Comparison of ENCODE assay signal across 14 cellular contexts in genomic region chr5:180460834-180461233, GRCh38. TPM values are rescaled to one million over a fixed set of nuclear protein-coding genes. Genes with fewer than 3 reads are reported as not detected.
DNase-seq lines count a peak whose midpoint lies in the region; ATAC-seq, FAIRE-seq and TF ChIP-seq lines count a peak whose summit lies in the region.
"Had no signal": no experiment of that assay in that cellular context is flagged by ENCODE, and none has a peak within 500 bp of the region (broad histone marks: within the 10 kb centered on the region; RNA-seq: fewer than 3 reads in every experiment).

No MANE protein-coding gene starts in this region.

- H3K79me1 ChIP-seq in trophoblast cell (ENCODE audit: low read length), result no peaks in the 10 kb centered on the region

- H3K9me3 ChIP-seq in K562 (replicated peaks; ENCODE audit: control insufficient read depth, insufficient read depth, low read depth, low read length), result no peaks in the 10 kb centered on the region
- H3K9me3 ChIP-seq in HepG2 (ENCODE audit: low read length), result no peaks in the 10 kb centered on the region
- peaks cover 42% of the 10 kb centered on the region for H3K9me3 ChIP-seq in trophoblast cell (ENCODE audit: insufficient read depth, low read depth, low read length)
- H3K9me3 ChIP-seq in ovary, result no peaks in the 10 kb centered on the region
- H3K9me3 ChIP-seq: HAP-1 had no signal

- no peak overlapping the region for H3K4me3 Mint-ChIP-seq in naive thymus-derived CD8-positive, alpha-beta T cell
- H3K4me3 Mint-ChIP-seq: B cell; CD8-positive, alpha-beta T cell had no signal

- intact Hi-C loops in K562 (cut with micrococcal nuclease), result no loop called here
- intact Hi-C loops in HepG2 (cut with micrococcal nuclease; ENCODE audit: unreplicated experiment), result no loop called here
- intact Hi-C loops in ovary (cut with DNase I), result loop anchor here in 1 of 4 donors (10.0 kb wide), 1 partner anchor 166 kb away; the partner anchor contains the start of gene MAPK9

- no peak for TF ChIP-seq EP300 in K562 (IDR thresholded peaks at IDR 0.05; ENCODE audit: low read length)
- no peak for TF ChIP-seq EP300 in HepG2 (IDR thresholded peaks at IDR 0.05; ENCODE audit: low read depth in 2 of 2, low read length in 2 of 2)
- TF ChIP-seq EP300 in HepG2 (CRISPR knock-in tag; IDR thresholded peaks at IDR 0.05; ENCODE audit: borderline replicate concordance), result no peak
- no peak for TF ChIP-seq EP300 in ovary (IDR thresholded peaks at IDR 0.05)

- POLR2A ChIA-PET in K562 (lab: Yijun Ruan, JAX) (interaction anchor here (0.7 to 1.1 kb wide), 3 partner anchors 10 to 49 kb away, joined by 3 read pairs; no protein-coding TSS in a partner anchor), HepG2 (lab: Yijun Ruan, JAX) (no interaction called here)
- POLR2A ChIA-PET in naive thymus-derived CD8-positive, alpha-beta T cell (lab: Charles Lee), result no interaction called here

- H3K4me3 ChIP-seq in K562 (no peak overlapping the region), HepG2 (replicated peaks in 1 of 3; ENCODE audit: insufficient read depth in 1 of 3, low read depth in 2 of 3, low read length in 3 of 3) (no peak overlapping the region), trophoblast cell (ENCODE audit: low read depth, low read length) (peak overlapping the region; percentile 5), ovary (no peak overlapping the region)
- H3K4me3 ChIP-seq: BLaER1 treated with 17β-estradiol and CSF1 and Interleukin-3, amounts not matched to agents 10 nM and 100 nM; GM23248; HAP-1 had no signal

- H2AK5ac ChIP-seq in trophoblast cell (ENCODE audit: low read length), result no peak overlapping the region

- 10% methylated on average over 10 of the region's 10 CpGs for WGBS in K562 (ENCODE audit: insufficient coverage, low coverage, missing lambda C conversion rate)
- 58% methylated on average over 3 of the region's 10 CpGs for WGBS in HepG2 (ENCODE audit: low lambda C conversion rate)
- no CpG with 5 or more reads among the region's 10 CpGs for WGBS in trophoblast cell (ENCODE audit: extremely low coverage, insufficient coverage, insufficient read length)
- WGBS in ovary, 3 donors, result 91 to 94% (median 93%) methylated on average over 10 of the region's 10 CpGs

- H3K27me3 ChIP-seq in K562 (ENCODE audit: control insufficient read depth in 2 of 2, insufficient read depth in 2 of 2, low read length in 2 of 2) (peaks cover 15 to 68% of the 10 kb centered on the region in 2 experiments; a peak in 3 of 5 replicates), HepG2 (ENCODE audit: control insufficient read depth in 1 of 2, insufficient read depth in 2 of 2, low read length in 2 of 2) (peaks cover 0 to 4% of the 10 kb centered on the region in 2 experiments; a peak in 2 of 5 replicates), trophoblast cell (ENCODE audit: insufficient read depth, low read length) (no peaks in the 10 kb centered on the region), ovary (no peaks in the 10 kb centered on the region)
- H3K27me3 ChIP-seq: BLaER1 treated with 17β-estradiol and CSF1 and Interleukin-3, amounts not matched to agents 10 nM and 100 nM had no signal

- no peaks in the 10 kb centered on the region for H4K20me1 ChIP-seq in K562 (replicated peaks; ENCODE audit: control insufficient read depth, insufficient read depth, low read length)
- no peaks in the 10 kb centered on the region for H4K20me1 ChIP-seq in HepG2 (ENCODE audit: insufficient read depth, low read length)
- H4K20me1 ChIP-seq: BLaER1 treated with 17β-estradiol and CSF1 and Interleukin-3, amounts not matched to agents 10 nM and 100 nM had no signal

- no peak overlapping the region for H4K12ac ChIP-seq in trophoblast cell (ENCODE audit: low read depth, low read length)

- H3K27ac Mint-ChIP-seq in naive thymus-derived CD8-positive, alpha-beta T cell, result no peak overlapping the region
- H3K27ac Mint-ChIP-seq: B cell; CD8-positive, alpha-beta T cell had no signal

- H3K9ac ChIP-seq in K562 (ENCODE audit: insufficient read depth in 1 of 2, low read depth in 2 of 2, low read length in 2 of 2), result 0 out of 4 replicates have a peak overlapping the region, but pooled peaks of 1 of the 2 experiments have one; percentile 35
- no peak overlapping the region for H3K9ac ChIP-seq in HepG2 (ENCODE audit: insufficient read depth, low read depth, low read length)
- H3K9ac ChIP-seq in trophoblast cell (ENCODE audit: low read length), result no peak overlapping the region
- H3K9ac ChIP-seq: BLaER1 treated with 17β-estradiol and CSF1 and Interleukin-3, amounts not matched to agents 10 nM and 100 nM; GM23248 had no signal

- no peak overlapping the region for H2AFZ ChIP-seq in K562 (ENCODE audit: low read depth, low read length)
- H2AFZ ChIP-seq in HepG2 (ENCODE audit: low read length), result no peak overlapping the region
- no peak overlapping the region for H2AFZ ChIP-seq in trophoblast cell (ENCODE audit: insufficient read depth, low read length, poor library complexity)
- H2AFZ ChIP-seq: GM23248 had no signal

- H3K36me3 Mint-ChIP-seq in naive thymus-derived CD8-positive, alpha-beta T cell, result no peaks in the 10 kb centered on the region
- H3K36me3 Mint-ChIP-seq: CD8-positive, alpha-beta T cell had no signal

- TF ChIP-seq CTCF in K562 (IDR thresholded peaks at IDR 0.05 in 2 of 3, conservative IDR thresholded peaks at IDR 0.05 in 1 of 3; ENCODE audit: insufficient read depth in 2 of 3, low read depth in 1 of 3, low read length in 3 of 3) (no peak), HepG2 (CRISPR knock-in tag; IDR thresholded peaks at IDR 0.05) (no peak), ovary (IDR thresholded peaks at IDR 0.05) (no peak)

- H3K36me3 ChIP-seq in K562 (ENCODE audit: control insufficient read depth, insufficient read depth, low read length), result no peaks in the 10 kb centered on the region
- H3K36me3 ChIP-seq in HepG2 (replicated peaks in 1 of 2; ENCODE audit: control insufficient read depth in 1 of 2, insufficient read depth in 2 of 2, low read length in 2 of 2), result no peaks in the 10 kb centered on the region
- H3K36me3 ChIP-seq in trophoblast cell (ENCODE audit: control insufficient read depth in 1 of 2, insufficient read depth in 2 of 2, low read length in 2 of 2), result no peaks in the 10 kb centered on the region
- no peaks in the 10 kb centered on the region for H3K36me3 ChIP-seq in ovary
- H3K36me3 ChIP-seq: BLaER1 treated with 17β-estradiol and CSF1 and Interleukin-3, amounts not matched to agents 10 nM and 100 nM; HAP-1 had no signal

- H3K4me1 Mint-ChIP-seq in naive thymus-derived CD8-positive, alpha-beta T cell, result peaks cover 0 to 2% (median 0%) of the 10 kb centered on the region in 4 donors
- H3K4me1 Mint-ChIP-seq: B cell had no signal

- H2BK120ac ChIP-seq in trophoblast cell (ENCODE audit: insufficient read depth, low read length, poor library complexity), result no peak overlapping the region

- CTCF ChIA-PET in K562 (lab: Yijun Ruan, JAX; ENCODE audit: low intra/inter-chr PET ratio), result interaction anchor here (0.6 kb wide), 1 partner anchor 921 kb away, joined by 7 read pairs; no protein-coding TSS in a partner anchor
- CTCF ChIA-PET in HepG2 (lab: Yijun Ruan, JAX; ENCODE audit: low intra/inter-chr PET ratio, low total read pairs), result no interaction called here

- DNase-seq in K562 (ENCODE audit: extremely low read depth in 1 of 4, low spot score in 3 of 4) (no peak), HepG2 (ENCODE audit: low spot score) (no peak), trophoblast cell (no peak), ovary (no peak)
- DNase-seq in naive thymus-derived CD8-positive, alpha-beta T cell, result no peak
- DNase-seq: Calu3; CD8-positive, alpha-beta T cell; DMS79 treated with DMSO at 0.1 percent for 48 hours; GF-D8; GM23248 had no signal

- H3K9me3 Mint-ChIP-seq in naive thymus-derived CD8-positive, alpha-beta T cell, result no peaks in the 10 kb centered on the region
- H3K9me3 Mint-ChIP-seq: CD8-positive, alpha-beta T cell had no signal

- H3K18ac ChIP-seq in trophoblast cell (ENCODE audit: low read length), result no peak overlapping the region

- H3K27ac ChIP-seq in K562 (ENCODE audit: extremely low read depth, low read depth, low read length) (no peak overlapping the region), HepG2 (ENCODE audit: extremely low read length, insufficient read depth, low read length) (no peak overlapping the region), trophoblast cell (ENCODE audit: low read depth, low read length) (no peak overlapping the region), ovary (no peak overlapping the region)
- H3K27ac ChIP-seq: BLaER1 treated with 17β-estradiol and CSF1 and Interleukin-3, amounts not matched to agents 10 nM and 100 nM; GM23248 had no signal

- FAIRE-seq in K562 (lab: Jason Lieb, UNC) (no peak), HepG2 (lab: Jason Lieb, UNC) (no peak)

- H3K9me1 ChIP-seq in K562 (ENCODE audit: control insufficient read depth, insufficient read depth, low read length), result no peaks in the 10 kb centered on the region

- H2BK5ac ChIP-seq in trophoblast cell (ENCODE audit: low read depth, low read length, poor library complexity), result no peak overlapping the region

- TF ChIP-seq POLR2A in K562 (conservative IDR thresholded peaks at IDR 0.05), result no peak
- TF ChIP-seq POLR2A in HepG2 (IDR thresholded peaks at IDR 0.05; ENCODE audit: insufficient read depth in 1 of 2, low read depth in 2 of 2, low read length in 2 of 2), result no peak
- no peak for TF ChIP-seq POLR2A in ovary (IDR thresholded peaks at IDR 0.05)

- H3K79me2 ChIP-seq in K562 (ENCODE audit: control insufficient read depth, insufficient read depth, low read length), result no peaks in the 10 kb centered on the region
- H3K79me2 ChIP-seq in HepG2 (ENCODE audit: insufficient read depth, low read length), result no peaks in the 10 kb centered on the region
- no peaks in the 10 kb centered on the region for H3K79me2 ChIP-seq in trophoblast cell (ENCODE audit: control insufficient read depth, insufficient read depth, low read length, poor library complexity)

- H3K27me3 Mint-ChIP-seq in naive thymus-derived CD8-positive, alpha-beta T cell, result peaks cover 0 to 16% (median 4%) of the 10 kb centered on the region in 5 donors

- H3K4ac ChIP-seq in trophoblast cell (ENCODE audit: low read depth, low read length), result no peak overlapping the region

- ATAC-seq in K562 (peak; percentile 33; the same call in 2 of the 3 replicates), HepG2 (no peak), GM19395 (IDR thresholded peaks at IDR 0.05; ENCODE audit: unreplicated experiment) (no peak)
- ATAC-seq in naive thymus-derived CD8-positive, alpha-beta T cell, result no peak
- ATAC-seq: CD8-positive, alpha-beta T cell had no signal

- TF ChIP-seq RAD21 in K562 (CRISPR knock-in tag; conservative IDR thresholded peaks at IDR 0.05 in 1 of 2, IDR thresholded peaks at IDR 0.05 in 1 of 2), result no peak
- TF ChIP-seq RAD21 in HepG2 (CRISPR knock-in tag; IDR thresholded peaks at IDR 0.05), result no peak

- H2BK12ac ChIP-seq in trophoblast cell (ENCODE audit: low read length), result no peak overlapping the region

- H3K14ac ChIP-seq in trophoblast cell (ENCODE audit: low read length), result no peak overlapping the region

- no peak overlapping the region for H4K91ac ChIP-seq in trophoblast cell (ENCODE audit: low read depth, low read length)

- in situ Hi-C loops in K562 (cut with MboI), result no loop called here
- in situ Hi-C loops in HepG2 (cut with HindIII; ENCODE audit: extremely low pct_ligation_motif_present, low pct_unique_long_range_greater_than_20kb), result loop anchor here (25.0 kb wide), 1 partner anchor 249 kb away; the partner anchor contains the start of gene RASGEF1C

- H3K23ac ChIP-seq in trophoblast cell (ENCODE audit: low read length), result no peak overlapping the region

- peaks cover 0 to 8% of the 10 kb centered on the region in 2 experiments; a peak in 1 of 5 replicates for H3K4me1 ChIP-seq in K562 (replicated peaks in 1 of 2; ENCODE audit: control insufficient read depth in 2 of 2, insufficient read depth in 2 of 2, low read length in 2 of 2)
- peaks cover 11% of the 10 kb centered on the region for H3K4me1 ChIP-seq in HepG2 (ENCODE audit: insufficient read depth, low read length)
- H3K4me1 ChIP-seq in trophoblast cell (ENCODE audit: control insufficient read depth in 1 of 2, insufficient read depth in 2 of 2, low read length in 2 of 2), result no peaks in the 10 kb centered on the region
- no peaks in the 10 kb centered on the region for H3K4me1 ChIP-seq in ovary (ENCODE audit: insufficient read depth)
- H3K4me1 ChIP-seq: BLaER1 treated with 17β-estradiol and CSF1 and Interleukin-3, amounts not matched to agents 10 nM and 100 nM; HAP-1 had no signal

- no peak overlapping the region for H3K4me2 ChIP-seq in K562 (ENCODE audit: insufficient read depth, low read length)
- no peak overlapping the region for H3K4me2 ChIP-seq in HepG2 (ENCODE audit: low read depth, low read length)
- no peak overlapping the region for H3K4me2 ChIP-seq in trophoblast cell (ENCODE audit: low read length)
- H3K4me2 ChIP-seq: BLaER1 treated with 17β-estradiol and CSF1 and Interleukin-3, amounts not matched to agents 10 nM and 100 nM had no signal

- BruUV-seq in K562 (replicated peaks; lab: Mats Ljungman, UMichigan) (no TSS peak), HepG2 (replicated peaks; lab: Mats Ljungman, UMichigan) (no TSS peak)

- no peak overlapping the region for H4K8ac ChIP-seq in trophoblast cell (ENCODE audit: low read depth, low read length)

RNA-seq across cellular contexts. Expression of gene CNOT6, which starts 33.3 kb away (rescaled TPM):
- total RNA-seq in K562 (2011; cell fraction: chromatin; rRNA removed; ENCODE audit: low replicate concordance), result 18.3 and 46.1 TPM in 2 replicates
- 6.3 and 7.8 TPM in 2 replicates for total RNA-seq in K562 (2011; cell fraction: nucleolus; rRNA removed)
- 21.6 and 31.5 TPM in 2 replicates for total RNA-seq in K562 (2011; cell fraction: nucleoplasm; rRNA removed)
- total RNA-seq in K562 (2014; rRNA removed) (10.1 and 10.9 TPM in 2 replicates), K562 (2014; rRNA removed; fragmentation: Illumina TruSeq; extraction: Trizol) (14.0 and 16.2 TPM in 2 replicates), K562 (2015; rRNA removed; fragmentation: Illumina TruSeq; extraction: Trizol) (11.7 and 12.6 TPM in 2 replicates), K562 (2021) (24.4 and 32.4 TPM in 2 replicates), HepG2 (2016; rRNA removed; fragmentation: Illumina TruSeq; extraction: Trizol) (8.8 and 20.9 TPM in 2 replicates), ovary (10 to 100 TPM; 12.5 to 24.9 (median 16.5) TPM)
- polyA plus RNA-seq in K562 (2011; rRNA removed) (26.0 and 30.3 TPM in 2 replicates), K562 (2014; fragmentation: Illumina TruSeq; extraction: Trizol) (21.2 and 22.6 TPM in 2 replicates), K562 (2014; fragmentation: Nextera tagmentation; extraction: Ambion mirVana) (1 to 10 TPM; 4.9 to 7.9 TPM), K562 (2014; rRNA removed) (16.1 and 18.5 TPM in 2 replicates), HepG2 (2011; rRNA removed) (8.2 and 9.1 TPM in 2 replicates), ovary (10 to 100 TPM; 10.3 to 11.4 TPM)
- polyA plus RNA-seq in K562 (2011; cell fraction: cytosol; rRNA removed), result 7.6 and 14.5 TPM in 2 replicates
- polyA plus RNA-seq in K562 (2011; cell fraction: nucleus; rRNA removed), result 11.3 and 11.7 TPM in 2 replicates
- polyA plus RNA-seq in K562 (2012), result 11.3 and 16.2 TPM in 2 replicates
- 38.2 and 39.5 TPM in 2 replicates for polyA minus RNA-seq in K562 (2011; rRNA and poly(A)+ RNA removed)
- 15.0 and 18.5 TPM in 2 replicates for polyA minus RNA-seq in K562 (2011; cell fraction: cytosol; rRNA and poly(A)+ RNA removed)
- polyA minus RNA-seq in K562 (2011; cell fraction: nucleus; rRNA and poly(A)+ RNA removed), result 5.1 and 9.3 TPM in 2 replicates
- 4.0 and 5.8 TPM in 2 replicates for total RNA-seq in HepG2 (2016; cell fraction: cytosol; rRNA removed; fragmentation: Illumina TruSeq; extraction: Trizol; ENCODE audit: low read depth)
- total RNA-seq in HepG2 (2016; cell fraction: insoluble cytoplasmic fraction; rRNA removed; fragmentation: Illumina TruSeq; extraction: Trizol), result 8.8 and 21.7 TPM in 2 replicates
- 12.3 and 13.7 TPM in 2 replicates for total RNA-seq in HepG2 (2016; cell fraction: membrane; rRNA removed; fragmentation: Illumina TruSeq; extraction: Trizol)
- total RNA-seq in HepG2 (2016; cell fraction: nucleus; rRNA removed; fragmentation: Illumina TruSeq; extraction: Trizol), result 13.5 and 15.2 TPM in 2 replicates
- polyA plus RNA-seq in HepG2 (2011; cell fraction: cytosol; rRNA removed), result 4.1 and 6.7 TPM in 2 replicates
- 4.3 and 5.9 TPM in 2 replicates for polyA plus RNA-seq in HepG2 (2011; cell fraction: nucleus; rRNA removed)
- 9.5 and 13.5 TPM in 2 replicates for polyA plus RNA-seq in HepG2 (2012)
- 1.5 and 2.1 TPM in 2 replicates for polyA plus RNA-seq in HepG2 (2016; cell fraction: cytosol; fragmentation: Illumina TruSeq; extraction: Trizol; ENCODE audit: low read depth)
- 22.1 and 25.0 TPM in 2 replicates for polyA plus RNA-seq in HepG2 (2016; cell fraction: insoluble cytoplasmic fraction; fragmentation: Illumina TruSeq; extraction: Trizol; ENCODE audit: low read depth)
- polyA plus RNA-seq in HepG2 (2016; cell fraction: membrane; fragmentation: Illumina TruSeq; extraction: Trizol; ENCODE audit: low read depth), result 8.3 and 8.5 TPM in 2 replicates
- polyA plus RNA-seq in HepG2 (2016; cell fraction: nucleus; fragmentation: Illumina TruSeq; extraction: Trizol; ENCODE audit: insufficient read depth, low read depth), result 17.3 and 18.4 TPM in 2 replicates
- polyA minus RNA-seq in HepG2 (2011; rRNA and poly(A)+ RNA removed; ENCODE audit: low replicate concordance), result 7.4 and 18.7 TPM in 2 replicates
- polyA minus RNA-seq in HepG2 (2011; cell fraction: cytosol; rRNA and poly(A)+ RNA removed), result 8.8 and 11.2 TPM in 2 replicates
- polyA minus RNA-seq in HepG2 (2011; cell fraction: nucleus; rRNA and poly(A)+ RNA removed), result 13.7 and 17.5 TPM in 2 replicates
- polyA plus RNA-seq in trophoblast cell (2013), result 33.2 and 34.0 TPM in 2 replicates
- 10 to 100 TPM; 49.4 to 50.7 TPM for total RNA-seq in naive thymus-derived CD8-positive, alpha-beta T cell
- polyA plus RNA-seq in naive thymus-derived CD8-positive, alpha-beta T cell, result 10 to 100 TPM in 2 of 3 donors, 1 to 10 TPM in 1; 6.0 to 11.1 (median 10.3) TPM

Comparison
In these comparisons a context has a peak if more than half of its experiments do, and no peak if none do; other contexts are left out.
1. Of the 241 proteins assayed by ChIP-seq in both HepG2 and K562: peak only in HepG2: MNT; only in K562: none; in both: none; in neither: 240.